8 cellular contexts compared by ENCODE assay signal in the genomic region with DNA sequence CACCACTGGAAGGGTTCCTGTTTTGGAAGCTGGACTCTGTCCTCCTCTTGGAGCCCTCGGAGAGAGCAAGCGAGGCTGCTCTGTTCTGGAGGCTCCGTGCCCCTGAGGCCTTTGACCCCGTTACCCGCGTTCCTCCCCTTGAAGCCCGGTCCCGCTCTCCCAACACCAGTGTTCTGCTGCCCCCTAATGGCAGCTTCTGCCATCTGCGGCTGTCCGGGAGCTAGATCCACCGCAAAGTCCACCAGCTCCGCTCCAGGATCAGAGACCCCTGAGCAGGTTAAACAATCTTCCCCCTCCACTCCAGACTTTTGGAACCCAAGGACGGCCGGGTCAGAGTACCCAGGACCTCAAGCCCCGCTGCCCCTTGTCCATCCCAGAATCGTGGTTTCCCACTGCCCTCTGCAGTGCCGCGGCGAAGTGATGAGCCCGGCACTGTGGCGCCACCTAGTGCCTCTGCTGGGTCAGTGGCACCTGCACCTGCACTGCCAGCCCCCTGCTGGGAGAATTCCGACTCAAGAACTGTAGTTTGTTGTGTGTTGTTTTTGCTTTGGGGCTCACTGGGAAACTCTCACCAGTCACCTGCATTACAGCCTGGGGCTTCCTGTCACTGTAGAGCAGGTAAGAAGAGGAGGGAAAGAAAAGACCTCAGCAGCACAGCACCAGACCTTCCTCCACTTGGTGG.
DNase-seq lines count a peak whose midpoint lies in the region; ATAC-seq and TF ChIP-seq lines count a peak whose summit lies in the region.

No MANE protein-coding gene starts in this region.

- peak; percentile 70 for DNase-seq in NCI-H146 treated with DMSO at 0.1 percent for 48 hours (lab: John Stamatoyannopoulos, UW; ENCODE audit: unreplicated experiment)
- peak in 55 of 56 donors; percentile 17 to 91 (median 80) for DNase-seq in amygdala (lab: John Stamatoyannopoulos, UW)
- DNase-seq in right cardiac atrium = peak; percentile 83 to 90 (median 90)
- DNase-seq in pulmonary artery endothelial cell (ENCODE audit: low read depth, low spot score) = peak; percentile 22
- peak; percentile 70 to 83 for DNase-seq in uterus

- no peaks in the 10 kb centered on the region for H3K36me3 ChIP-seq in uterus

- peaks cover 2% of the 10 kb centered on the region for H3K4me1 Mint-ChIP-seq in T-helper 1 cell treated with Interleukin-12 subunit alpha and Interleukin-12 subunit beta and Interleukin-4 antibody, amounts not matched to agents 30 μg/mL and 1 μg/mL, for 36 hours (ENCODE audit: low read depth)

- no peak overlapping the region for H3K27ac ChIP-seq in right cardiac atrium (ENCODE audit: low read length)
- H3K27ac ChIP-seq in uterus = peak overlapping the region in 1 of 2 donors; percentile 59

- ATAC-seq in HG02938 (IDR thresholded peaks at IDR 0.05; ENCODE audit: unreplicated experiment) = peak; percentile 74
- peak; percentile 90 to 96 for ATAC-seq in right cardiac atrium

- H3K27me3 Mint-ChIP-seq in T-helper 1 cell treated with Interleukin-12 subunit alpha and Interleukin-12 subunit beta and Interleukin-4 antibody, amounts not matched to agents 30 μg/mL and 1 μg/mL, for 36 hours (ENCODE audit: low read depth) = peaks cover 20% of the 10 kb centered on the region

- H3K4me1 ChIP-seq in right cardiac atrium (ENCODE audit: control insufficient read depth, insufficient read depth, low read length) (peaks cover 3% of the 10 kb centered on the region), uterus (no peaks in the 10 kb centered on the region)

- peak overlapping the region; percentile 80 for H3K27ac Mint-ChIP-seq in T-helper 1 cell treated with Interleukin-12 subunit alpha and Interleukin-12 subunit beta and Interleukin-4 antibody, amounts not matched to agents 30 μg/mL and 1 μg/mL, for 36 hours

- no peaks in the 10 kb centered on the region for H3K36me3 Mint-ChIP-seq in T-helper 1 cell treated with Interleukin-12 subunit alpha and Interleukin-12 subunit beta and Interleukin-4 antibody, amounts not matched to agents 30 μg/mL and 1 μg/mL, for 36 hours (ENCODE audit: low read depth)

- WGBS in right cardiac atrium = 2% methylated on average over 22 of the region's 22 CpGs

- H3K27me3 ChIP-seq in right cardiac atrium (ENCODE audit: control insufficient read depth, insufficient read depth) (no peaks in the 10 kb centered on the region), uterus (no peaks in the 10 kb centered on the region)

- peak overlapping the region; percentile 79 for H3K4me3 Mint-ChIP-seq in T-helper 1 cell treated with Interleukin-12 subunit alpha and Interleukin-12 subunit beta and Interleukin-4 antibody, amounts not matched to agents 30 μg/mL and 1 μg/mL, for 36 hours

- H3K9me3 Mint-ChIP-seq in T-helper 1 cell treated with Interleukin-12 subunit alpha and Interleukin-12 subunit beta and Interleukin-4 antibody, amounts not matched to agents 30 μg/mL and 1 μg/mL, for 36 hours = no peaks in the 10 kb centered on the region

- peak; percentile 97 for TF ChIP-seq CTCF in GM12874 (IDR thresholded peaks at IDR 0.05; ENCODE audit: insufficient read depth, low read depth, low read length)
- peak; percentile 82 to 98 (median 92) for TF ChIP-seq CTCF in uterus (IDR thresholded peaks at IDR 0.05)

- H3K9me3 ChIP-seq in right cardiac atrium (ENCODE audit: control insufficient read depth, low read length) (no peaks in the 10 kb centered on the region), uterus (no peaks in the 10 kb centered on the region)

- TF ChIP-seq POLR2A in uterus (IDR thresholded peaks at IDR 0.05) = no peak

- intact Hi-C loops in right cardiac atrium (cut with DNase I) = loop anchor here (2.0 to 10.0 kb wide), 4 partner anchors 135 to 248 kb away; no protein-coding TSS in a partner anchor
- intact Hi-C loops in uterus (cut with DNase I; ENCODE audit: low total_unique reads) = loop anchor here (10.0 kb wide), 1 partner anchor 138 kb away; no protein-coding TSS in a partner anchor

- H3K4me3 ChIP-seq in right cardiac atrium (ENCODE audit: low read length) (peak overlapping the region; percentile 12), uterus (peak overlapping the region; percentile 31 to 38)

Comparison
In these comparisons a context has a peak if more than half of its experiments do, and no peak if none do; other contexts are left out.
1. DNase-seq: peak in every context shown above with its lines; median percentile 90 in right cardiac atrium; 80 in amygdala; 76 in uterus; 70 in NCI-H146 treated with DMSO at 0.1 percent for 48 hours; 22 in pulmonary artery endothelial cell.